Comparison of ENCODE assay signal across 10 cellular contexts in genomic region chr4:147822128-147822527, GRCh38.
A peak's percentile ranks its signal among the peaks of the same experiment; 100 is the strongest.
DNase-seq lines count a peak whose midpoint lies in the region; ATAC-seq, FAIRE-seq and TF ChIP-seq lines count a peak whose summit lies in the region.
"Had no signal": no experiment of that assay in that cellular context is flagged by ENCODE, and none has a peak within 500 bp of the region (broad histone marks: within the 10 kb centered on the region; RNA-seq: fewer than 3 reads in every experiment).

No MANE protein-coding gene starts in this region.

- TF ChIP-seq CTCF in heart right ventricle (IDR thresholded peaks at IDR 0.05) = peak in 1 of 9 donors; percentile 7

- H3K4me3 ChIP-seq in GM23248 (no peak overlapping the region), heart right ventricle (no peak overlapping the region), small intestine (ENCODE audit: low read depth in 1 of 2, low read length in 2 of 2) (no peak overlapping the region)

- H3K27ac ChIP-seq in GM23248 (no peak overlapping the region), heart right ventricle (peak overlapping the region; percentile 48 to 93 (median 68)), small intestine (ENCODE audit: low read depth in 1 of 2, low read length in 1 of 2) (peak overlapping the region in 1 of 2 donors; percentile 33)

- H3K27me3 ChIP-seq in GM23248 (replicated peaks; ENCODE audit: insufficient read depth) (no peaks in the 10 kb centered on the region), heart right ventricle (no peaks in the 10 kb centered on the region), small intestine (ENCODE audit: control insufficient read depth in 2 of 2, insufficient read depth in 2 of 2, low read length in 2 of 2) (no peaks in the 10 kb centered on the region)

- ATAC-seq in SK-N-SH treated with all-trans-retinoic acid at 6 μM for 48 hours (peak; percentile 34; the same call in 2 of the 3 replicates), heart right ventricle (peak; percentile 53 to 85 (median 72))

- H3K9me2 ChIP-seq in GM23248 (ENCODE audit: insufficient read depth) = no peaks in the 10 kb centered on the region

- in situ Hi-C loops in GM23248 (cut with MboI) = no loop called here

- no peak overlapping the region for H3K9ac ChIP-seq in GM23248

- no peak for FAIRE-seq in small intestine (lab: Jason Lieb, UNC)

- H3K4me1 ChIP-seq in GM23248 (ENCODE audit: insufficient read depth) (peaks cover 22% of the 10 kb centered on the region), heart right ventricle (peaks cover 5 to 88% (median 60%) of the 10 kb centered on the region in 9 donors), small intestine (ENCODE audit: control insufficient read depth in 2 of 2, insufficient read depth in 1 of 2, low read depth in 1 of 2, low read length in 1 of 2) (peaks cover 0 to 7% of the 10 kb centered on the region in 2 donors)

- H3K4me2 ChIP-seq in GM23248 (ENCODE audit: unreplicated experiment) = peak overlapping the region; percentile 12

- H3K9me3 ChIP-seq in GM23248 (ENCODE audit: low read depth) (no peaks in the 10 kb centered on the region), heart right ventricle (no peaks in the 10 kb centered on the region), small intestine (ENCODE audit: control insufficient read depth, low read depth) (no peaks in the 10 kb centered on the region)

- no peak overlapping the region for H2AFZ ChIP-seq in GM23248

- H3K79me2 ChIP-seq in GM23248 (ENCODE audit: insufficient read depth) = peaks cover 89% of the 10 kb centered on the region

- H3F3A ChIP-seq in GM23248 (ENCODE audit: insufficient read depth) = peaks cover 16% of the 10 kb centered on the region

- DNase-seq in GM23248 (peak; percentile 27), heart right ventricle (peak; percentile 63 to 84), small intestine (peak; percentile 78), NCI-H2227 treated with DMSO at 0.1 percent for 48 hours (lab: John Stamatoyannopoulos, UW) (no peak), DMS114 treated with DMSO at 0.1 percent for 48 hours (lab: John Stamatoyannopoulos, UW; ENCODE audit: unreplicated experiment) (no peak), NK-92 (lab: John Stamatoyannopoulos, UW; ENCODE audit: unreplicated experiment) (no peak)
- no peak for DNase-seq in stimulated activated CD4-positive, alpha-beta T cell treated with anti-CD3 and anti-CD28 coated beads, Interleukin-15, amount 100 ng/mL, for 24 hours
- DNase-seq: activated naive CD8-positive, alpha-beta T cell treated with anti-CD3 and anti-CD28 coated beads for 36 hours; SHP77 treated with DMSO at 0.1 percent for 48 hours had no signal

- intact Hi-C loops in heart right ventricle (cut with DNase I) = loop anchor here in 1 of 10 donors (5.0 kb wide), 1 partner anchor 35 kb away; no protein-coding TSS in a partner anchor

- no peaks in the 10 kb centered on the region for H3K36me3 ChIP-seq in GM23248 (ENCODE audit: low read depth)
- H3K36me3 ChIP-seq in heart right ventricle = peaks cover 0 to 18% (median 4%) of the 10 kb centered on the region in 9 donors
- H3K36me3 ChIP-seq in small intestine (ENCODE audit: control insufficient read depth in 2 of 2, insufficient read depth in 2 of 2, low read length in 2 of 2) = no peaks in the 10 kb centered on the region

- H4K20me1 ChIP-seq in GM23248 (ENCODE audit: insufficient read depth) = no peaks in the 10 kb centered on the region; the same call in 1 of the 2 replicates

TF ChIP-seq in SK-N-SH treated with all-trans-retinoic acid at 6 μM for 48 hours, 23 proteins besides CTCF, POLR2A, EP300 and RAD21:
- no peak for TF ChIP-seq ZFP3 (CRISPR knock-in tag; IDR thresholded peaks at IDR 0.05)
- TF ChIP-seq ISL1 (CRISPR knock-in tag; IDR thresholded peaks at IDR 0.05) = no peak
- no peak for TF ChIP-seq BACH2 (CRISPR knock-in tag; IDR thresholded peaks at IDR 0.05; ENCODE audit: borderline replicate concordance)
- no peak for TF ChIP-seq CSDC2 (CRISPR knock-in tag; IDR thresholded peaks at IDR 0.05)
- TF ChIP-seq ZNF8 (CRISPR knock-in tag; IDR thresholded peaks at IDR 0.05) = no peak
- no peak for TF ChIP-seq GLIS3 (CRISPR knock-in tag; IDR thresholded peaks at IDR 0.05)
- no peak for TF ChIP-seq POU6F1 (CRISPR knock-in tag; IDR thresholded peaks at IDR 0.05; ENCODE audit: borderline replicate concordance, low read depth)
- no peak for TF ChIP-seq OSR1 (CRISPR knock-in tag; IDR thresholded peaks at IDR 0.05)
- no peak for TF ChIP-seq CSRNP3 (CRISPR knock-in tag; IDR thresholded peaks at IDR 0.05)
- no peak for TF ChIP-seq PPARA (CRISPR knock-in tag; IDR thresholded peaks at IDR 0.05; ENCODE audit: borderline replicate concordance)
- TF ChIP-seq ARNTL (CRISPR knock-in tag; IDR thresholded peaks at IDR 0.05; ENCODE audit: borderline replicate concordance, low read depth) = no peak
- TF ChIP-seq ZC3H10 (CRISPR knock-in tag; IDR thresholded peaks at IDR 0.05) = no peak
- TF ChIP-seq RARB (CRISPR knock-in tag; IDR thresholded peaks at IDR 0.05) = no peak
- no peak for TF ChIP-seq TOX (CRISPR knock-in tag; IDR thresholded peaks at IDR 0.05; ENCODE audit: borderline replicate concordance)
- TF ChIP-seq PATZ1 (CRISPR knock-in tag; IDR thresholded peaks at IDR 0.05; ENCODE audit: borderline replicate concordance) = no peak

Comparison
In these comparisons a context has a peak if more than half of its experiments do, and no peak if none do; other contexts are left out.
1. DNase-seq: peak in GM23248 (single experiment), heart right ventricle (2 of 2) and small intestine (single experiment); none in NCI-H2227 treated with DMSO at 0.1 percent for 48 hours (single experiment), DMS114 treated with DMSO at 0.1 percent for 48 hours (single experiment), NK-92 (single experiment) and stimulated activated CD4-positive, alpha-beta T cell treated with anti-CD3 and anti-CD28 coated beads, Interleukin-15, amount 100 ng/mL, for 24 hours (single experiment).